ENCODE assay signal across 14 cellular contexts in genomic region chr11:8759634-8760033, GRCh38.
DNase-seq lines count a peak whose midpoint lies in the region; ATAC-seq and TF ChIP-seq lines count a peak whose summit lies in the region.
"Had no signal": no experiment of that assay in that cellular context is flagged by ENCODE, and none has a peak within 500 bp of the region (broad histone marks: within the 10 kb centered on the region; RNA-seq: fewer than 3 reads in every experiment).

No MANE protein-coding gene starts in this region.

- BruUV-seq in Panc1 (replicated peaks; lab: Mats Ljungman, UMichigan) = no TSS peak

- DNase-seq in Panc1 (ENCODE audit: low read depth, low spot score) = no peak
- peak; percentile 23 for DNase-seq in globus pallidus (ENCODE audit: low spot score)
- peak in 1 of 3 donors; percentile 42 for DNase-seq in mucosa of descending colon
- DNase-seq in thoracic aorta (ENCODE audit: low spot score) = no peak
- DNase-seq in H4 (ENCODE audit: low spot score) = no peak
- no peak for DNase-seq in GM10248 (ENCODE audit: extremely low spot score)
- no peak for DNase-seq in NCI-H748 (lab: John Stamatoyannopoulos, UW; ENCODE audit: unreplicated experiment)
- DNase-seq in COLO668 (lab: John Stamatoyannopoulos, UW; ENCODE audit: unreplicated experiment) = no peak
- DNase-seq: activated CD4-positive, alpha-beta T cell treated with anti-CD3 and anti-CD28 coated beads for 4 hours; kidney; naive B cell; retina; stimulated activated CD4-positive, alpha-beta T cell treated with anti-CD3 and anti-CD28 coated beads, Interleukin-4, amount 100 ng/mL, for 1 hour; upper lobe of left lung had no signal

- intact Hi-C loops in Panc1 (cut with micrococcal nuclease; ENCODE audit: unreplicated experiment) = no loop called here
- intact Hi-C loops in mucosa of descending colon (cut with DNase I, micrococcal nuclease) = no loop called here

- H3K4me3 ChIP-seq in Panc1 (ENCODE audit: low read depth in 2 of 2, low read length in 2 of 2) (no peak overlapping the region), mucosa of descending colon (no peak overlapping the region), thoracic aorta (no peak overlapping the region)
- H3K4me3 ChIP-seq: upper lobe of left lung had no signal

- no peaks in the 10 kb centered on the region for H3K36me3 ChIP-seq in Panc1 (ENCODE audit: control insufficient read depth, insufficient read depth, low read length)
- H3K36me3 ChIP-seq in mucosa of descending colon (ENCODE audit: low read depth) = no peaks in the 10 kb centered on the region
- H3K36me3 ChIP-seq in thoracic aorta = no peaks in the 10 kb centered on the region
- H3K36me3 ChIP-seq: upper lobe of left lung had no signal

- ATAC-seq in Panc1 (0 out of 2 replicates have a peak, but pooled peaks have one; percentile 23), mucosa of descending colon (peak; percentile 7), thoracic aorta (ENCODE audit: insufficient number of reproducible peaks, low FRiP score, low read depth) (no peak)

- CTCF ChIA-PET in Panc1 (lab: Charles Lee) (no interaction called here), GM10248 (lab: Yijun Ruan, JAX) (interaction anchor here (1.0 to 1.6 kb wide), 3 partner anchors 9 to 36 kb away, joined by 3 to 4 read pairs (median 3); no protein-coding TSS in a partner anchor)

- no peaks in the 10 kb centered on the region for H3K9me3 ChIP-seq in Panc1 (ENCODE audit: control insufficient read depth, insufficient read depth, low read depth, low read length)
- no peaks in the 10 kb centered on the region for H3K9me3 ChIP-seq in mucosa of descending colon
- no peaks in the 10 kb centered on the region for H3K9me3 ChIP-seq in thoracic aorta
- H3K9me3 ChIP-seq: upper lobe of left lung had no signal

- TF ChIP-seq CTCF in Panc1 (IDR thresholded peaks at IDR 0.05) = no peak
- TF ChIP-seq CTCF in mucosa of descending colon (IDR thresholded peaks at IDR 0.05) = no peak
- TF ChIP-seq CTCF in thoracic aorta (IDR thresholded peaks at IDR 0.05) = no peak
- TF ChIP-seq CTCF in GM10248 (IDR thresholded peaks at IDR 0.05; ENCODE audit: control extremely low read depth, extremely low read depth, low read depth, missing control alignments) = no peak

- H3K27ac ChIP-seq in Panc1 (ENCODE audit: low read length) (no peak overlapping the region), thoracic aorta (peak overlapping the region; percentile 13 to 43)

- H3K4me1 ChIP-seq in Panc1 (ENCODE audit: control insufficient read depth, insufficient read depth, low read length) = no peaks in the 10 kb centered on the region
- H3K4me1 ChIP-seq in mucosa of descending colon (ENCODE audit: low read depth) = peaks cover 18% of the 10 kb centered on the region
- peaks cover 34 to 56% of the 10 kb centered on the region in 2 donors for H3K4me1 ChIP-seq in thoracic aorta (ENCODE audit: control insufficient read depth in 1 of 2, low read depth in 2 of 2)

- in situ Hi-C loops in Panc1 (cut with HindIII; ENCODE audit: low pct_unique_long_range_greater_than_20kb, low sequenced_read_pairs) = no loop called here

- H3K27me3 ChIP-seq in Panc1 (ENCODE audit: control insufficient read depth, insufficient read depth, low read length) (no peaks in the 10 kb centered on the region), thoracic aorta (replicated peaks; ENCODE audit: insufficient read depth) (no peaks in the 10 kb centered on the region)
- H3K27me3 ChIP-seq: upper lobe of left lung had no signal

- POLR2A ChIA-PET in Panc1 (lab: Charles Lee) = no interaction called here
- POLR2A ChIA-PET in GM10248 (lab: Yijun Ruan, JAX) = no interaction called here
